ENCODE assay signal across 8 cellular contexts in the genomic region with DNA sequence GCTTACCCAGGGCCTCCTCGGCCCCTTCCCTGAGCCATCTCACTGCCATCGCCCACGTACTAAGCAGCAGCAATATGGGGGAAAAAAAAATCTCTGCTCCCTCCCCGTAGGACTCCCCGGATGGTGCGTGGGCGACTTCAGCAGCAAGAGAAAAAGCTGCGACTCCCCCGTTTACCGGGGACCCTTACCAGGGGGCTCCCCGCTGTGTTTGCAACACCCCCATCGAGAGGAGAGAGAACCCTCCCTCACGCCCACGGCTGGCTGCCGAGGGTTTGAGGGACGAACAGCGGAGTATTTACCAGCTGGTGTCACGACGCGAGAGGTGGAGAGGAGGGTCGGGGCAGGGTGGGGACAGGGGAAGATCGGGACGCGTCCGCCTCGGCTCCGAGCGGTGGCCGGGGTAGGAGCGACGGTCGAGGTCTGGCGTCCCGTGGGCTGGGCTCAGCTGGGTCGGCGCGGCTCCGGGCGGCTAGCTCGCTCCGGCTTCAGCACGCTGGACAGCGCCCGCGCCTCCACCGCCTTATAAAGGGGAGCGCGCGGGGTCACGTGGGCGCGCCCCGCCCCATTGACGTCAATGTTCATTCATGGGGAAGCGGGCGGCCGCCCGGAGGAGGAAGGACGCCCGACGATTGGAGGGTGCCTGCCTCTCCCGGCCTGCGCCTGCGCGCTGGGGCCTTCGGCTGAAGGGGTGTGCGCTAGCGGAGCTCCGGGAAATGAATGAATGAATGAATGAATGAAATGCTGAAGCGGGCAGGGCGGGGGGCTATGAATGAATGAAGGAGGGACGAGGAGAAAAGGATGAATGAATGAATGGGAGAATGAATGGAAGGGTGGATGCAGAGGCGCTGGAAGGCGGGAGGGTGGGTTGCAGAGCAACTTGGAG. TPM values are rescaled to one million over a fixed set of nuclear protein-coding genes. Genes with fewer than 3 reads are reported as not detected.
DNase-seq lines count a peak whose midpoint lies in the region; ATAC-seq, FAIRE-seq and TF ChIP-seq lines count a peak whose summit lies in the region.

VGF (minus strand) TSS at position 495 of the 883 bp plus-strand sequence. CDS start 726 bp downstream, outside the sequence.

- peak; percentile 65 for ATAC-seq in HCT116
- peak; percentile 66 for ATAC-seq in omental fat pad (ENCODE audit: low FRiP score)

- H3K4me3 ChIP-seq in HCT116 (replicated peaks in 1 of 2; ENCODE audit: low read depth in 1 of 2, low read length in 2 of 2) (peak within 1 kb of the TSS; percentile 73 to 78), NB4 (ENCODE audit: low read depth, low read length) (no peak within 1 kb of the TSS), suprapubic skin (peak within 1 kb of the TSS; percentile 47)

- H3K9me3 ChIP-seq in HCT116 (ENCODE audit: control insufficient read depth in 1 of 2, insufficient read depth in 1 of 2, low read depth in 1 of 2, low read length in 2 of 2) (no peaks in the 10 kb centered on the region), suprapubic skin (no peaks in the 10 kb centered on the region)

- no peaks in the 10 kb centered on the region for H4K20me1 ChIP-seq in HCT116 (ENCODE audit: insufficient read depth)

- intact Hi-C loops in HCT116 (cut with micrococcal nuclease) = no loop called here

- no peak for FAIRE-seq in frontal cortex (lab: Jason Lieb, UNC)

- H3K9ac ChIP-seq in HCT116 (ENCODE audit: low read length) = peak within 1 kb of the TSS; percentile 78

- TF ChIP-seq CTCF in HCT116 (IDR thresholded peaks at IDR 0.05 in 2 of 3, conservative IDR thresholded peaks at IDR 0.05 in 1 of 3; ENCODE audit: borderline replicate concordance in 1 of 3, insufficient read depth in 1 of 3, low read depth in 2 of 3, low read length in 2 of 3) (no peak), NB4 (IDR thresholded peaks at IDR 0.05; ENCODE audit: low read depth, low read length) (no peak), omental fat pad (IDR thresholded peaks at IDR 0.05) (no peak), suprapubic skin (IDR thresholded peaks at IDR 0.05) (no peak)

- H3K4me1 ChIP-seq in HCT116 (ENCODE audit: control insufficient read depth in 1 of 2, insufficient read depth in 2 of 2, low read length in 2 of 2) (peaks cover 59 to 97% of the 10 kb centered on the region in 2 experiments), suprapubic skin (peaks cover 56% of the 10 kb centered on the region)

- H3K36me3 ChIP-seq in HCT116 (ENCODE audit: control insufficient read depth in 1 of 2, insufficient read depth in 2 of 2, low read length in 2 of 2) (no peaks in the 10 kb centered on the region), suprapubic skin (peaks cover 6% of the 10 kb centered on the region)

- DNase-seq in DMS79 treated with DMSO at 0.1 percent for 48 hours (lab: John Stamatoyannopoulos, UW) = peak; percentile 89
- peak; percentile 83 for DNase-seq in HCT116 (ENCODE audit: low read depth, low spot score)
- DNase-seq in NB4 (ENCODE audit: low read depth) = peak; percentile 97
- DNase-seq in SK-MEL-5 (ENCODE audit: low read depth, low spot score) = peak; percentile 97
- peak; percentile 81 for DNase-seq in activated gamma-delta T cell treated with anti-CD3 and anti-CD28 coated beads, Interleukin-2, amount 50 U/mL, for 16 hours (ENCODE audit: low read depth)
- DNase-seq in frontal cortex (ENCODE audit: low spot score in 2 of 2) = peak; percentile 97 to 98
- peak; percentile 90 for DNase-seq in omental fat pad (ENCODE audit: low spot score)
- DNase-seq in suprapubic skin (ENCODE audit: low spot score in 2 of 2) = peak; percentile 89 to 92

- H3K79me2 ChIP-seq in HCT116 (ENCODE audit: insufficient read depth, low read length) = peaks cover 8% of the 10 kb centered on the region; the same call in 1 of the 2 replicates

- H3K27ac ChIP-seq in HCT116 (ENCODE audit: low read depth, low read length) = peak within 1 kb of the TSS; percentile 97; the same call in 1 of the 2 replicates
- H3K27ac ChIP-seq in suprapubic skin = no peak within 1 kb of the TSS

- H3K27me3 ChIP-seq in HCT116 (ENCODE audit: insufficient read depth, low read length) (no peaks in the 10 kb centered on the region), suprapubic skin (peaks cover 85% of the 10 kb centered on the region)

- 5% methylated on average over 24 of the region's 74 CpGs for WGBS in suprapubic skin

- RAD21 ChIA-PET in HCT116 (lab: Charles Lee; ENCODE audit: low non-redundant PET in 1 of 2, low total read pairs in 2 of 2, uncharacterized antibody in 2 of 2, unreplicated experiment in 2 of 2) = interaction anchor here (0.5 to 1.2 kb wide), 4 partner anchors 9 to 21 kb away, joined by 3 to 5 read pairs (median 3); no protein-coding TSS in a partner anchor

- in situ Hi-C loops in SK-MEL-5 (cut with HindIII; ENCODE audit: low pct_unique_long_range_greater_than_20kb, low sequenced_read_pairs) = no loop called here

- BruUV-seq in HCT116 (replicated peaks; lab: Mats Ljungman, UMichigan) = TSS peak; percentile 50

- H3K9me2 ChIP-seq in HCT116 (ENCODE audit: insufficient read depth) = no peaks in the 10 kb centered on the region

- H2AFZ ChIP-seq in HCT116 (ENCODE audit: low read depth, low read length, poor library complexity, severe bottlenecking) = no peak within 1 kb of the TSS

- CTCF ChIA-PET in HCT116 (lab: Charles Lee) = interaction anchor here (0.7 to 3.0 kb wide), 6 partner anchors 8 to 199 kb away, joined by 3 to 16 read pairs (median 4); no protein-coding TSS in a partner anchor

- peak; percentile 24 for TF ChIP-seq POLR2A in HCT116 (IDR thresholded peaks at IDR 0.05; ENCODE audit: borderline replicate concordance, extremely low read depth, insufficient read depth, insufficient read length)
- TF ChIP-seq POLR2A in NB4 (IDR thresholded peaks at IDR 0.05; ENCODE audit: extremely low read depth, insufficient read length) = no peak
- TF ChIP-seq POLR2A in suprapubic skin (IDR thresholded peaks at IDR 0.05) = no peak

- no peak for TF ChIP-seq RAD21 in HCT116 (IDR thresholded peaks at IDR 0.05; ENCODE audit: low read depth)

- TF ChIP-seq EP300 in suprapubic skin (IDR thresholded peaks at IDR 0.05) = no peak

- POLR2A ChIA-PET in HCT116 (lab: Charles Lee) = interaction anchor here (0.7 to 2.5 kb wide), 12 partner anchors 9 to 290 kb away, joined by 3 to 23 read pairs (median 7); partner anchors contain the start of genes PLOD3, SERPINE1, SRRT and ZNHIT1

- peak within 1 kb of the TSS; percentile 80 for H3K4me2 ChIP-seq in HCT116 (ENCODE audit: low read length)

TF ChIP-seq in HCT116, 20 proteins besides CTCF, POLR2A, EP300 and RAD21:
- TF ChIP-seq TCF7L2 (IDR thresholded peaks at IDR 0.05; ENCODE audit: borderline replicate concordance, extremely low read depth, insufficient read depth, insufficient read length) (peak; percentile 47), POLR2AphosphoS5 (IDR thresholded peaks at IDR 0.05; ENCODE audit: low read depth, low read length) (peak; percentile 77), YY1 (IDR thresholded peaks at IDR 0.05; ENCODE audit: extremely low read depth, insufficient replicate concordance, low read depth, low read length) (peak; percentile 70), ELF1 (IDR thresholded peaks at IDR 0.05; ENCODE audit: borderline replicate concordance, low read depth) (no peak)

RNA-seq across cellular contexts. Expression of gene VGF, which starts in this region (rescaled TPM):
- total RNA-seq in HCT116 (2021; ENCODE audit: unreplicated experiment) (43.2 TPM), frontal cortex (7.7 TPM), omental fat pad (under 1 TPM in 1 of 4 donors, not detected in 3; 0.60 TPM), suprapubic skin (under 1 TPM in 3 of 4 donors, not detected in 1; 0.38 to 0.99 (median 0.59) TPM)
- polyA plus RNA-seq in HCT116 (2012) = 23.1 and 30.2 TPM in 2 replicates
- total RNA-seq in SK-MEL-5 (2014; rRNA removed; shearing (Covaris generic)) = 848 and 983 TPM in 2 replicates
- 5,294 and 5,718 TPM in 2 replicates for polyA plus RNA-seq in SK-MEL-5 (2015; cell fraction: cytosol; rRNA removed)
- polyA plus RNA-seq in SK-MEL-5 (2015; cell fraction: nucleus; rRNA removed) = 511 and 943 TPM in 2 replicates

Comparison
In these comparisons a context has a peak if more than half of its experiments do, and no peak if none do; other contexts are left out.
1. RNA of gene VGF (total RNA-seq): 848 to 983 TPM in SK-MEL-5; 43.2 TPM in HCT116 (single experiment), 7.7 TPM in frontal cortex (single experiment), 0.38 to 0.99 TPM in suprapubic skin and 0.60 TPM in omental fat pad; every median in the first group is over 10 times any median in the second.
2. Peak in DNase-seq and ATAC-seq in omental fat pad; RNA of the gene not detected or under 1 TPM.
3. Peak in DNase-seq and H3K4me3 ChIP-seq in suprapubic skin; RNA of the gene not detected or under 1 TPM.
4. Peak in every context shown above with its lines, with median percentiles within 50 percentile points of each other: DNase-seq.